ENCODE assay signal across 18 cellular contexts in the genomic region with DNA sequence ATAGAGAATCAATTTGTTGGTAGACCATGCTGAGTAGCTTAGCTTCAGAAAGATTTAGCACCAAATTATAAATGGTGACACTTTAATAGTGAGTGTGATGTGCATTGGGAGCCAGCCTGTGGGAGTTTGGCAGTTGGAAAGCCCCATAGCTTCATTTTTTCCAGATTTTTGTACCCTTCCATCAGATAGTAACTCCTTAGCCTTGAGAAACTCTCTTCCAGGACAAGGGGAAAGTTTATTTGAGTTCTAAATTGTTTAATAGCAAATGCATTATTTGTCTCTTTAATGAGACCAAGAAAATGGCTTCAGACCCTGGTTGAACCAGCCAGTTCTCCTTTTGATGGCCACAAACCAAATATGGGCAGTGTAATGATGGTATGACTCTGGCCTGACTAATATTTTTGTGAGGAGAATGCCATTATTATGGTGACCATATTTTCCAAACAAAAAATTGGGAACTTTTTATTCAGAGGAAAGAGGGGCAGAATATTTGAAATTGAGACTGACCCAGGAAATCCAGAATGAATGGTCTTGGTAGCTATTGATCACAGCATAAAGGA. TPM values are rescaled to one million over a fixed set of nuclear protein-coding genes. Genes with fewer than 3 reads are reported as not detected.
DNase-seq lines count a peak whose midpoint lies in the region; ATAC-seq and TF ChIP-seq lines count a peak whose summit lies in the region.
"Had no signal": no experiment of that assay in that cellular context is flagged by ENCODE, and none has a peak within 500 bp of the region (broad histone marks: within the 10 kb centered on the region; RNA-seq: fewer than 3 reads in every experiment).

No MANE protein-coding gene starts in this region.

- no TSS peak for BruUV-seq in PC-9 (replicated peaks; lab: Mats Ljungman, UMichigan)

- ATAC-seq in left ventricle myocardium superior, result no peak
- ATAC-seq in GM21367 (IDR thresholded peaks at IDR 0.05; ENCODE audit: unreplicated experiment), result no peak

- H4K20me1 ChIP-seq in PC-9 (ENCODE audit: insufficient read depth), result no peaks in the 10 kb centered on the region
- H4K20me1 ChIP-seq in smooth muscle cell (ENCODE audit: low read depth), result no peaks in the 10 kb centered on the region
- H4K20me1 ChIP-seq: BLaER1 had no signal

- no peaks in the 10 kb centered on the region for H3K79me2 ChIP-seq in PC-9 (ENCODE audit: low read depth)
- no peaks in the 10 kb centered on the region for H3K79me2 ChIP-seq in smooth muscle cell (ENCODE audit: low read depth)

- H2AFZ ChIP-seq in PC-9, result no peak overlapping the region
- no peak overlapping the region for H2AFZ ChIP-seq in smooth muscle cell (ENCODE audit: low read depth)

- H3K27me3 ChIP-seq in BJ (ENCODE audit: control insufficient read depth, insufficient read depth, low read length), result no peaks in the 10 kb centered on the region
- H3K27me3 ChIP-seq in PC-9 (ENCODE audit: insufficient read depth, low read depth), result no peaks in the 10 kb centered on the region
- no peaks in the 10 kb centered on the region for H3K27me3 ChIP-seq in smooth muscle cell (ENCODE audit: low read depth)
- H3K27me3 ChIP-seq: BLaER1 had no signal

- H3K9me3 ChIP-seq in PC-9 (ENCODE audit: insufficient read depth, low read depth) (no peaks in the 10 kb centered on the region; the same call in 1 of the 2 replicates), smooth muscle cell (replicated peaks; ENCODE audit: low read depth) (no peaks in the 10 kb centered on the region)
- H3K9me3 ChIP-seq: BLaER1 had no signal

- intact Hi-C loops in PC-9 (cut with micrococcal nuclease; ENCODE audit: unreplicated experiment) (loop anchor here (2.0 kb wide), 2 partner anchors 51 to 359 kb away; a partner anchor contains a TSS), left ventricle myocardium superior (cut with micrococcal nuclease) (no loop called here)

- H3K4me2 ChIP-seq in PC-9 (no peak overlapping the region), smooth muscle cell (no peak overlapping the region)
- H3K4me2 ChIP-seq: BLaER1 had no signal

- CTCF ChIA-PET in BJ (lab: Yijun Ruan, JAX) (interaction anchor here (1.1 to 1.2 kb wide), 2 partner anchors 16 to 127 kb away, joined by 4 read pairs; no protein-coding TSS in a partner anchor), PC-9 (lab: Charles Lee) (no interaction called here)

- TF ChIP-seq CTCF in BJ (IDR thresholded peaks at IDR 0.05; ENCODE audit: insufficient read depth, low read depth, low read length) (no peak), PC-9 (conservative IDR thresholded peaks at IDR 0.05) (no peak), fibroblast of mammary gland (conservative IDR thresholded peaks at IDR 0.05; ENCODE audit: control insufficient read depth, insufficient read depth, low read depth, low read length) (no peak), smooth muscle cell (IDR thresholded peaks at IDR 0.05; ENCODE audit: borderline replicate concordance, insufficient read depth, poor library complexity, severe bottlenecking) (no peak)

- no peak overlapping the region for H3K4me3 ChIP-seq in BJ (ENCODE audit: low read depth, low read length)
- H3K4me3 ChIP-seq in PC-9, result no peak overlapping the region
- H3K4me3 ChIP-seq in fibroblast of mammary gland (ENCODE audit: control insufficient read depth, low read depth, low read length), result no peak overlapping the region
- H3K4me3 ChIP-seq in smooth muscle cell, result no peak overlapping the region
- H3K4me3 ChIP-seq: BLaER1, SK-N-MC had no signal

- peak overlapping the region; percentile 63; the same call in 1 of the 2 replicates for H3K27ac ChIP-seq in PC-9
- peak overlapping the region; percentile 78 for H3K27ac ChIP-seq in smooth muscle cell (ENCODE audit: low read depth)
- H3K27ac ChIP-seq: BLaER1, SK-N-MC had no signal

- no peak overlapping the region for H3K9ac ChIP-seq in smooth muscle cell (ENCODE audit: low read depth)
- H3K9ac ChIP-seq: BLaER1 had no signal

- POLR2A ChIA-PET in BJ (lab: Charles Lee), result no interaction called here
- POLR2A ChIA-PET in PC-9 (lab: Charles Lee; ENCODE audit: unreplicated experiment), result no interaction called here

- DNase-seq in BJ (ENCODE audit: low read depth) (peak; percentile 56), PC-9 (no peak), fibroblast of mammary gland (ENCODE audit: low read depth) (peak; percentile 38), smooth muscle cell (lab: John Stamatoyannopoulos, UW; ENCODE audit: unreplicated experiment) (no peak), left ventricle myocardium superior (no peak), NCI-H2196 treated with DMSO at 0.1 percent for 48 hours (lab: John Stamatoyannopoulos, UW; ENCODE audit: unreplicated experiment) (no peak)
- no peak for DNase-seq in stimulated activated CD4-positive, alpha-beta T cell treated with anti-CD3 and anti-CD28 coated beads, Interleukin-4, amount 100 ng/mL, for 1 hour
- DNase-seq: ACHN; DMS 273 treated with DMSO at 0.1 percent for 48 hours; EL; H9; NCI-H1436 treated with DMSO at 0.1 percent for 48 hours; NCI-H226; NCI-H526 treated with DMSO at 0.1 percent for 48 hours; NK-92 treated with Interleukin-12 subunit alpha and Interleukin-12 subunit beta, amount 100 ng/mL, for 24 hours had no signal

- H3K36me3 ChIP-seq in BJ (ENCODE audit: control insufficient read depth, insufficient read depth, low read length) (no peaks in the 10 kb centered on the region), PC-9 (ENCODE audit: low read depth) (no peaks in the 10 kb centered on the region; the same call in 1 of the 2 replicates), smooth muscle cell (ENCODE audit: low read depth) (no peaks in the 10 kb centered on the region)
- H3K36me3 ChIP-seq: BLaER1 had no signal

- peaks cover 21% of the 10 kb centered on the region for H3K4me1 ChIP-seq in PC-9 (replicated peaks; ENCODE audit: insufficient read depth)
- H3K4me1 ChIP-seq in smooth muscle cell (ENCODE audit: low read depth), result peaks cover 4% of the 10 kb centered on the region
- H3K4me1 ChIP-seq: BLaER1 had no signal

- H3F3A ChIP-seq in PC-9 (ENCODE audit: insufficient read depth, low read depth), result peaks cover 9% of the 10 kb centered on the region
- no peaks in the 10 kb centered on the region for H3F3A ChIP-seq in smooth muscle cell (ENCODE audit: low read depth)

- no peaks in the 10 kb centered on the region for H3K9me2 ChIP-seq in PC-9 (ENCODE audit: insufficient read depth)

RNA-seq across cellular contexts. Expression of a gene that starts 49.8 kb away (rescaled TPM):
- polyA plus RNA-seq in BJ (2011; rRNA removed), result 3.3 and 3.7 TPM in 2 replicates
- polyA minus RNA-seq in BJ (2011; rRNA and poly(A)+ RNA removed), result 6.9 and 9.6 TPM in 2 replicates
- total RNA-seq in PC-9 (2021), result 14.8 and 15.2 TPM in 2 replicates
- 4.5 and 5.6 TPM in 2 replicates for total RNA-seq in smooth muscle cell
- 2.1 and 4.0 TPM in 2 replicates for polyA plus RNA-seq in smooth muscle cell
- total RNA-seq in left ventricle myocardium superior, result 4.6 TPM

Comparison
In these comparisons a context has a peak if more than half of its experiments do, and no peak if none do; other contexts are left out.
1. DNase-seq: peak in BJ (single experiment) and fibroblast of mammary gland (single experiment); none in PC-9 (0 of 2), smooth muscle cell (single experiment), left ventricle myocardium superior (single experiment), stimulated activated CD4-positive, alpha-beta T cell treated with anti-CD3 and anti-CD28 coated beads, Interleukin-4, amount 100 ng/mL, for 1 hour (single experiment) and NCI-H2196 treated with DMSO at 0.1 percent for 48 hours (single experiment).